Comparison of ENCODE assay signal across 1 cellular context in the genomic region with DNA sequence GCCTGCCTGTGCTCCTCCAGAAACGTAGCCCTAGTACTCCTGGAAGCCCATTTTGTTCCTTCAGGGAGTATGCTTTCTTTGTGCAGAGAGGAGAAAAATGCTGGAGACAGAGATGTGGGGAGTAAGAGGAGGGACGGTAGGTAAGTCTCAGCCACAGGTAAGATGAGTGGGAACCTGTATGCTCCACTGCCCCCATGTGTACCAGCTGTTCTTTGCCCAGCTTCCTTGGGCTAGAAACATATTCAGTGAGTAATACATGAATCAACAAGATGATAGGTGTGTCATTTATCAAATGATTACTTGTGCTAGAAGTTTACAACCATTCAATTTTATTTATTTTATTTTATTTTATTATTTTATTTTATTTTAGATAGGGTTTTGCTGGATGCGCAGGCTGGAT.
TF ChIP-seq lines count a peak whose summit lies in the region.

No MANE protein-coding gene starts in this region.

TF ChIP-seq in H1, 55 proteins besides CTCF, POLR2A, EP300 and RAD21 (continued from another document):
- TF ChIP-seq ATF2 (IDR thresholded peaks at IDR 0.05; ENCODE audit: low read length) (no peak), HDAC6 (IDR thresholded peaks at IDR 0.05; ENCODE audit: low read depth, low read length) (no peak)
TF ChIP-seq in H1: peak in this region for 0.
